ENCODE assay signal across 15 cellular contexts in the genomic region with DNA sequence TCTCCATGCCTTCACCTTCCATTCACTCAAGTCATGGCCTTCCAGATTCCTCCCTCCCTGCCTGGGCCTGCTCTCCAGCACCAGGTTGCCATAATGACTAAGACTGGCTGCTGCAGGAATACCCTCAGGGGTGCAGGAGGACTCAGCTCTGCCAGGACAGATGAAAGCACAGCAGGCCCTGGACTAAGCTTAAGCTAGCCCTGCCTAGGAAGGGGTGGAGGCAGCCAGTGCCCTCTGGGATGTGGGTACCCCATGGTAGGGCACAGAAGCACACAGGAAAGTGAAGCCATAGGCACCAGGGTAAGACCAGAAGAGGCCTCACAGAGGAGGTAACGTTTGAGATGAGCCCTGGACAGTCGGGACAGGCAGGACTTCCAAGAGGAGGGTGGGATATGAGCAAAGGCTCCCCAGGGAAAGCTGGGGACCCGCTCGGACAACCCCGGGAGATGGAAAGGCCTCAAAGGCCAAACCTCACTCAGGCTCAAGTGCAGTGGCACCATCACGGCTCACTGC. TPM values are rescaled to one million over a fixed set of nuclear protein-coding genes. Genes with fewer than 3 reads are reported as not detected.
DNase-seq lines count a peak whose midpoint lies in the region; ATAC-seq and TF ChIP-seq lines count a peak whose summit lies in the region.
"Had no signal": no experiment of that assay in that cellular context is flagged by ENCODE, and none has a peak within 500 bp of the region (broad histone marks: within the 10 kb centered on the region; RNA-seq: fewer than 3 reads in every experiment).

No MANE protein-coding gene starts in this region.

- 68% methylated on average over 6 of the region's 6 CpGs for WGBS in suprapubic skin

- H3K36me3 ChIP-seq in WERI-Rb-1 (peaks cover 26% of the 10 kb centered on the region), suprapubic skin (peaks cover 41% of the 10 kb centered on the region)

- H3K9me3 ChIP-seq in WERI-Rb-1 (ENCODE audit: severe bottlenecking) (no peaks in the 10 kb centered on the region), suprapubic skin (no peaks in the 10 kb centered on the region)
- H3K9me3 ChIP-seq: tibial artery had no signal

- no peak for TF ChIP-seq EP300 in suprapubic skin (IDR thresholded peaks at IDR 0.05)

- peak; percentile 23 for DNase-seq in activated naive CD8-positive, alpha-beta T cell treated with anti-CD3 and anti-CD28 coated beads, Interleukin-2, amount 10 ng/mL, durations not matched to agents 7 days and 5 days
- no peak for DNase-seq in activated naive CD8-positive, alpha-beta T cell treated with anti-CD3 and anti-CD28 coated beads, Interleukin-2, amount 50 U/mL, for 24 hours
- no peak for DNase-seq in WERI-Rb-1
- peak; percentile 50 for DNase-seq in islet precursor cell
- no peak for DNase-seq in suprapubic skin (ENCODE audit: low spot score in 2 of 2)
- DNase-seq in GOT3 (lab: John Stamatoyannopoulos, UW), result no peak
- DNase-seq in activated CD8-positive, alpha-beta memory T cell treated with anti-CD3 and anti-CD28 coated beads, Interleukin-2, amount 50 U/mL, for 4 hours, result no peak
- no peak for DNase-seq in left lobe of liver (ENCODE audit: low spot score)
- DNase-seq: activated CD4-positive, alpha-beta T cell treated with anti-CD3 and anti-CD28 coated beads for 1 hour; stimulated activated CD4-positive, alpha-beta T cell treated with anti-CD3 and anti-CD28 coated beads, Interleukin-2, amount 100 ng/mL, for 48 hours had no signal

- no peak overlapping the region for H3K27ac Mint-ChIP-seq in activated naive CD8-positive, alpha-beta T cell treated with anti-CD3 and anti-CD28 coated beads, Interleukin-2, amount 10 ng/mL, durations not matched to agents 7 days and 5 days
- no peak overlapping the region for H3K27ac Mint-ChIP-seq in activated naive CD8-positive, alpha-beta T cell treated with anti-CD3 and anti-CD28 coated beads, Interleukin-2, amount 50 U/mL, for 24 hours
- H3K27ac Mint-ChIP-seq: T-helper 1 cell treated with Interleukin-12 subunit alpha and Interleukin-12 subunit beta and Interleukin-4 antibody, amounts not matched to agents 30 μg/mL and 1 μg/mL, for 36 hours had no signal

- H3K4me1 ChIP-seq in suprapubic skin, result peaks cover 67% of the 10 kb centered on the region

- no peak for TF ChIP-seq POLR2A in suprapubic skin (IDR thresholded peaks at IDR 0.05)

- H3K4me1 Mint-ChIP-seq in activated naive CD8-positive, alpha-beta T cell treated with anti-CD3 and anti-CD28 coated beads, Interleukin-2, amount 10 ng/mL, durations not matched to agents 7 days and 5 days, result peaks cover 38% of the 10 kb centered on the region
- H3K4me1 Mint-ChIP-seq in activated naive CD8-positive, alpha-beta T cell treated with anti-CD3 and anti-CD28 coated beads, Interleukin-2, amount 50 U/mL, for 24 hours, result peaks cover 50% of the 10 kb centered on the region

- POLR2A ChIA-PET in activated naive CD8-positive, alpha-beta T cell treated with anti-CD3 and anti-CD28 coated beads, Interleukin-2, amount 10 ng/mL, durations not matched to agents 7 days and 5 days (lab: Charles Lee), result interaction anchor here (0.6 to 1.5 kb wide), 4 partner anchors 23 to 300 kb away, joined by 3 to 6 read pairs (median 3); a partner anchor contains a TSS

- H3K27me3 ChIP-seq in WERI-Rb-1 (ENCODE audit: insufficient read depth, low read depth, severe bottlenecking) (no peaks in the 10 kb centered on the region), suprapubic skin (no peaks in the 10 kb centered on the region)
- H3K27me3 ChIP-seq: hepatocyte, tibial artery had no signal

- H3K36me3 Mint-ChIP-seq in activated naive CD8-positive, alpha-beta T cell treated with anti-CD3 and anti-CD28 coated beads, Interleukin-2, amount 10 ng/mL, durations not matched to agents 7 days and 5 days, result peaks cover 11% of the 10 kb centered on the region
- H3K36me3 Mint-ChIP-seq in activated naive CD8-positive, alpha-beta T cell treated with anti-CD3 and anti-CD28 coated beads, Interleukin-2, amount 50 U/mL, for 24 hours (ENCODE audit: low read depth), result peaks cover 35% of the 10 kb centered on the region

- H3K27me3 Mint-ChIP-seq in activated naive CD8-positive, alpha-beta T cell treated with anti-CD3 and anti-CD28 coated beads, Interleukin-2, amount 10 ng/mL, durations not matched to agents 7 days and 5 days, result no peaks in the 10 kb centered on the region
- H3K27me3 Mint-ChIP-seq in activated naive CD8-positive, alpha-beta T cell treated with anti-CD3 and anti-CD28 coated beads, Interleukin-2, amount 50 U/mL, for 24 hours, result peaks cover 2% of the 10 kb centered on the region
- H3K27me3 Mint-ChIP-seq: naive thymus-derived CD8-positive, alpha-beta T cell had no signal

- H3K4me3 Mint-ChIP-seq in activated naive CD8-positive, alpha-beta T cell treated with anti-CD3 and anti-CD28 coated beads, Interleukin-2, amount 10 ng/mL, durations not matched to agents 7 days and 5 days, result no peak overlapping the region
- H3K4me3 Mint-ChIP-seq in activated naive CD8-positive, alpha-beta T cell treated with anti-CD3 and anti-CD28 coated beads, Interleukin-2, amount 50 U/mL, for 24 hours, result no peak overlapping the region
- H3K4me3 Mint-ChIP-seq: T-helper 1 cell treated with Interleukin-12 subunit alpha and Interleukin-12 subunit beta and Interleukin-4 antibody, amounts not matched to agents 30 μg/mL and 1 μg/mL, for 36 hours had no signal

- no peak for ATAC-seq in activated naive CD8-positive, alpha-beta T cell treated with anti-CD3 and anti-CD28 coated beads, Interleukin-2, amount 10 ng/mL, durations not matched to agents 7 days and 5 days (ENCODE audit: low read depth)
- no peak for ATAC-seq in activated naive CD8-positive, alpha-beta T cell treated with anti-CD3 and anti-CD28 coated beads, Interleukin-2, amount 50 U/mL, for 24 hours
- ATAC-seq in left lobe of liver, result no peak
- ATAC-seq: naive thymus-derived CD8-positive, alpha-beta T cell had no signal

- no peaks in the 10 kb centered on the region for H3K9me3 Mint-ChIP-seq in activated naive CD8-positive, alpha-beta T cell treated with anti-CD3 and anti-CD28 coated beads, Interleukin-2, amount 10 ng/mL, durations not matched to agents 7 days and 5 days
- no peaks in the 10 kb centered on the region for H3K9me3 Mint-ChIP-seq in activated naive CD8-positive, alpha-beta T cell treated with anti-CD3 and anti-CD28 coated beads, Interleukin-2, amount 50 U/mL, for 24 hours
- H3K9me3 Mint-ChIP-seq: naive thymus-derived CD8-positive, alpha-beta T cell; T-helper 1 cell treated with Interleukin-12 subunit alpha and Interleukin-12 subunit beta and Interleukin-4 antibody, amounts not matched to agents 30 μg/mL and 1 μg/mL, for 36 hours had no signal

- H3K27ac ChIP-seq in WERI-Rb-1 (peak overlapping the region; percentile 85), suprapubic skin (peak overlapping the region; percentile 90)
- H3K27ac ChIP-seq: coronary artery, hepatocyte, tibial artery had no signal

- no peak for TF ChIP-seq CTCF in WERI-Rb-1 (IDR thresholded peaks at IDR 0.05; ENCODE audit: low read depth, low read length)
- TF ChIP-seq CTCF in suprapubic skin (IDR thresholded peaks at IDR 0.05), result no peak

- no peak overlapping the region for H3K4me3 ChIP-seq in WERI-Rb-1 (ENCODE audit: low read depth, low read length)
- H3K4me3 ChIP-seq in suprapubic skin, result no peak overlapping the region
- H3K4me3 ChIP-seq: coronary artery, hepatocyte, tibial artery had no signal

RNA-seq across cellular contexts. Expression of a gene that starts 3.0 kb away (rescaled TPM):
- 1 to 10 TPM; 3.0 to 5.7 TPM for total RNA-seq in activated naive CD8-positive, alpha-beta T cell treated with anti-CD3 and anti-CD28 coated beads, Interleukin-2, amount 10 ng/mL, durations not matched to agents 7 days and 5 days
- total RNA-seq in suprapubic skin (10 to 100 TPM; 40.3 to 73.6 (median 60.3) TPM), left lobe of liver (0.93 TPM)

RNA-seq across cellular contexts. Expression of a gene that starts 5.7 kb away (rescaled TPM):
- 10 to 100 TPM; 45.4 to 47.8 TPM for total RNA-seq in activated naive CD8-positive, alpha-beta T cell treated with anti-CD3 and anti-CD28 coated beads, Interleukin-2, amount 10 ng/mL, durations not matched to agents 7 days and 5 days
- total RNA-seq in suprapubic skin (10 to 100 TPM; 45.7 to 60.3 (median 57.3) TPM), left lobe of liver (11.2 TPM)

RNA-seq across cellular contexts. Expression of a gene that starts 8.2 kb away (rescaled TPM):
- 1 to 10 TPM; 9.5 to 9.7 TPM for total RNA-seq in activated naive CD8-positive, alpha-beta T cell treated with anti-CD3 and anti-CD28 coated beads, Interleukin-2, amount 10 ng/mL, durations not matched to agents 7 days and 5 days
- total RNA-seq in suprapubic skin (10 to 100 TPM; 14.4 to 31.9 (median 20.6) TPM), left lobe of liver (19.4 TPM)

RNA-seq across cellular contexts. Expression of a gene that starts 22.4 kb away (rescaled TPM):
- 10 to 100 TPM; 80.3 to 85.5 TPM for total RNA-seq in activated naive CD8-positive, alpha-beta T cell treated with anti-CD3 and anti-CD28 coated beads, Interleukin-2, amount 10 ng/mL, durations not matched to agents 7 days and 5 days
- 10 to 100 TPM in 2 of 4 donors, 1 to 10 TPM in 2; 5.9 to 32.6 (median 19.2) TPM for total RNA-seq in suprapubic skin
- 0.91 TPM for total RNA-seq in left lobe of liver

RNA-seq across cellular contexts. Expression of a gene that starts 32.3 kb away (rescaled TPM):
- 10 to 100 TPM; 11.2 to 12.1 TPM for total RNA-seq in activated naive CD8-positive, alpha-beta T cell treated with anti-CD3 and anti-CD28 coated beads, Interleukin-2, amount 10 ng/mL, durations not matched to agents 7 days and 5 days
- total RNA-seq in suprapubic skin (1 to 10 TPM; 2.2 to 4.7 (median 3.9) TPM), left lobe of liver (0.48 TPM)

Comparison
In these comparisons a context has a peak if more than half of its experiments do, and no peak if none do; other contexts are left out.
1. DNase-seq: peak in activated naive CD8-positive, alpha-beta T cell treated with anti-CD3 and anti-CD28 coated beads, Interleukin-2, amount 10 ng/mL, durations not matched to agents 7 days and 5 days (single experiment) and islet precursor cell (single experiment); none in activated naive CD8-positive, alpha-beta T cell treated with anti-CD3 and anti-CD28 coated beads, Interleukin-2, amount 50 U/mL, for 24 hours (single experiment), WERI-Rb-1 (single experiment), suprapubic skin (0 of 2), GOT3 (single experiment), activated CD8-positive, alpha-beta memory T cell treated with anti-CD3 and anti-CD28 coated beads, Interleukin-2, amount 50 U/mL, for 4 hours (single experiment) and left lobe of liver (single experiment).
2. RNA of a gene that starts 3.0 kb away (total RNA-seq): 40.3 to 73.6 TPM in suprapubic skin; 3.0 to 5.7 TPM in activated naive CD8-positive, alpha-beta T cell treated with anti-CD3 and anti-CD28 coated beads, Interleukin-2, amount 10 ng/mL, durations not matched to agents 7 days and 5 days and 0.93 TPM in left lobe of liver (single experiment); every median in the first group is over 4 times any median in the second.